ENCODE assay signal across 9 cellular contexts in genomic region chr14:74841230-74842207, GRCh38. TPM values are rescaled to one million over a fixed set of nuclear protein-coding genes. Genes with fewer than 3 reads are reported as not detected.
DNase-seq lines count a peak whose midpoint lies in the region; ATAC-seq, FAIRE-seq and TF ChIP-seq lines count a peak whose summit lies in the region.
"Had no signal": no experiment of that assay in that cellular context is flagged by ENCODE, and none has a peak within 500 bp of the region (broad histone marks: within the 10 kb centered on the region; RNA-seq: fewer than 3 reads in every experiment).

No MANE protein-coding gene starts in this region.

- ATAC-seq in GM18499 (IDR thresholded peaks at IDR 0.05; ENCODE audit: insufficient read depth, unreplicated experiment), result peak; percentile 46
- peak; percentile 73 for ATAC-seq in GM21526 (IDR thresholded peaks at IDR 0.05; ENCODE audit: low FRiP score, unreplicated experiment)
- peak; percentile 59 for ATAC-seq in HG03565 (IDR thresholded peaks at IDR 0.05; ENCODE audit: unreplicated experiment)

- H4K20me1 ChIP-seq in astrocyte (ENCODE audit: insufficient read depth, low read length), result peaks cover 2% of the 10 kb centered on the region

- H3K27ac ChIP-seq in astrocyte (ENCODE audit: low read depth, low read length) (no peak overlapping the region), colonic mucosa (no peak overlapping the region)

- H3K4me3 Mint-ChIP-seq in astrocyte (ENCODE audit: unreplicated experiment), result no peak overlapping the region

- H3K79me2 ChIP-seq in astrocyte (ENCODE audit: insufficient read depth, low read length), result no peaks in the 10 kb centered on the region

- H3K4me3 ChIP-seq in astrocyte (ENCODE audit: insufficient read depth, low read depth, low read length) (no peak overlapping the region), colonic mucosa (no peak overlapping the region)

- no peak for DNase-seq in astrocyte (ENCODE audit: low read depth)
- no peak for DNase-seq in GF-D8 (lab: John Stamatoyannopoulos, UW)
- no peak for DNase-seq in DMS79 treated with DMSO at 0.1 percent for 48 hours (lab: John Stamatoyannopoulos, UW)
- no peak for DNase-seq in dermis blood vessel endothelial cell
- DNase-seq in colonic mucosa, result no peak
- DNase-seq: SHP77 had no signal

- peaks cover 4% of the 10 kb centered on the region for H3K36me3 Mint-ChIP-seq in astrocyte (ENCODE audit: low read depth, unreplicated experiment)

- H3K27me3 Mint-ChIP-seq in astrocyte (ENCODE audit: low read depth, unreplicated experiment), result no peaks in the 10 kb centered on the region

- TF ChIP-seq CTCF in astrocyte (IDR thresholded peaks at IDR 0.05; ENCODE audit: insufficient read depth, low read depth, low read length) (no peak), colonic mucosa (IDR thresholded peaks at IDR 0.05) (no peak)

- no peak overlapping the region for H3K9ac ChIP-seq in astrocyte (ENCODE audit: low read length)
- H3K9ac ChIP-seq in colonic mucosa (ENCODE audit: low read depth in 2 of 2, low read length in 2 of 2), result no peak overlapping the region

- no peak overlapping the region for H3K4me2 ChIP-seq in astrocyte (ENCODE audit: low read length)

- H3K4me1 ChIP-seq in astrocyte (ENCODE audit: insufficient read depth, low read length), result peaks cover 2% of the 10 kb centered on the region
- no peaks in the 10 kb centered on the region for H3K4me1 ChIP-seq in colonic mucosa

- FAIRE-seq in astrocyte (lab: Jason Lieb, UNC), result peak; percentile 41

- no peak overlapping the region for H3K27ac Mint-ChIP-seq in astrocyte (ENCODE audit: unreplicated experiment)

- no peaks in the 10 kb centered on the region for H3K9me3 Mint-ChIP-seq in astrocyte (ENCODE audit: unreplicated experiment)

- no peak overlapping the region for H2AFZ ChIP-seq in astrocyte (ENCODE audit: low read depth, low read length)

- H3K27me3 ChIP-seq in astrocyte (ENCODE audit: insufficient read depth, low read length) (no peaks in the 10 kb centered on the region), colonic mucosa (no peaks in the 10 kb centered on the region)

- no peaks in the 10 kb centered on the region for H3K9me3 ChIP-seq in astrocyte (ENCODE audit: insufficient read depth, low read depth, low read length)
- no peaks in the 10 kb centered on the region for H3K9me3 ChIP-seq in colonic mucosa

- peaks cover 20% of the 10 kb centered on the region for H3K4me1 Mint-ChIP-seq in astrocyte (ENCODE audit: low read depth, unreplicated experiment)

- intact Hi-C loops in colonic mucosa (cut with DNase I), result no loop called here

- peaks cover 15% of the 10 kb centered on the region for H3K36me3 ChIP-seq in astrocyte (ENCODE audit: insufficient read depth, low read length)
- H3K36me3 ChIP-seq in colonic mucosa, result no peaks in the 10 kb centered on the region

RNA-seq across cellular contexts. Expression of gene PROX2, which starts 34.4 kb away (rescaled TPM):
- total RNA-seq in astrocyte, result not detected in 2 replicates
- total RNA-seq in dermis blood vessel endothelial cell, result not detected in 2 replicates
- total RNA-seq in colonic mucosa, result not detected

RNA-seq across cellular contexts. Expression of gene DLST, which starts 40.2 kb away (rescaled TPM):
- total RNA-seq in astrocyte, result 83.0 and 90.6 TPM in 2 replicates
- total RNA-seq in dermis blood vessel endothelial cell, result 58.0 and 91.4 TPM in 2 replicates
- 100 to 1,000 TPM; 148 to 149 TPM for total RNA-seq in colonic mucosa
